In the genomic region with DNA sequence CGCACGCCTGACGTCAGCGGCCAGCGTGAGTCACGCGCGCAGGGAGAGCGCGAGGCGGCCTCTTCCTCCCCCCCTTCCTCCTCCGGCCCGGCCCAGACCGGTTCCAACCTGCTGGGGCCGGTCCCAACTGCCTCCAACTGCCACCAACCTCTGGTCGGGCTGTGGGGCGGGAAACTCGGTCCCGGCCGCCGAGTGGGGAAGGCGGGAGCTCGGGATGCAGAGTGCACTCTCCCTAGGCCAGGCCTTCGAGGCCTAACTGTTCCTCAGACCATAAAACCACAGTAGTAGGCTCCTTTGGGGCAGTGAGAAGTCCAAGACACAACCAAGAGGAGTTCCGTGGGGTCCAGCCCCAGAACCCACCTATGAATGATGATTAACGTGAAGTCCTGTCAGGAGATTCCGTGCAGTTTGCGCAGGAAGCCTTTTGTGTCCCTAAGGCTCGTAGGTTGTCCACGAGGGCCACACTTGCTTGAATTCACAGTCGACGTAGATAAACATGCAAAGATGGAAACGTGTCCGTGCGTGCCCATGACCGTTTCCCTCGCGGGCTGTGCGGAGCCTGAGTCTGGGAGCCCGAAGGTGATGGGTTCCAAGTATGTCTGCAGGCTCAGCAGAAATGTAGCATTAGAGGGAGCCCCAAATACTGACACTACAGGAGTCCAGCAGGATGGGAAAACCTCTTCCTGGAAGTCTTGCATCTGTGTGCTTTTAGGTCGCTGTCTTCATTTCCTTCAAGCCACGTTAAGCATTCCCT, we compare ENCODE assay signal across 1 cellular context.
A peak's percentile ranks its signal among the peaks of the same experiment; 100 is the strongest.
TF ChIP-seq lines count a peak whose summit lies in the region.

No MANE protein-coding gene starts in this region.

TF ChIP-seq in K562, 482 proteins besides CTCF, POLR2A, EP300 and RAD21 (continued from another document and continues in another):
- TF ChIP-seq CBFA2T2 (conservative IDR thresholded peaks at IDR 0.05) = no peak
- TF ChIP-seq ZEB2 (IDR thresholded peaks at IDR 0.05) = no peak
- TF ChIP-seq CBX5 (IDR thresholded peaks at IDR 0.05; ENCODE audit: borderline replicate concordance, low read depth) = no peak
- TF ChIP-seq, protein P1, sequence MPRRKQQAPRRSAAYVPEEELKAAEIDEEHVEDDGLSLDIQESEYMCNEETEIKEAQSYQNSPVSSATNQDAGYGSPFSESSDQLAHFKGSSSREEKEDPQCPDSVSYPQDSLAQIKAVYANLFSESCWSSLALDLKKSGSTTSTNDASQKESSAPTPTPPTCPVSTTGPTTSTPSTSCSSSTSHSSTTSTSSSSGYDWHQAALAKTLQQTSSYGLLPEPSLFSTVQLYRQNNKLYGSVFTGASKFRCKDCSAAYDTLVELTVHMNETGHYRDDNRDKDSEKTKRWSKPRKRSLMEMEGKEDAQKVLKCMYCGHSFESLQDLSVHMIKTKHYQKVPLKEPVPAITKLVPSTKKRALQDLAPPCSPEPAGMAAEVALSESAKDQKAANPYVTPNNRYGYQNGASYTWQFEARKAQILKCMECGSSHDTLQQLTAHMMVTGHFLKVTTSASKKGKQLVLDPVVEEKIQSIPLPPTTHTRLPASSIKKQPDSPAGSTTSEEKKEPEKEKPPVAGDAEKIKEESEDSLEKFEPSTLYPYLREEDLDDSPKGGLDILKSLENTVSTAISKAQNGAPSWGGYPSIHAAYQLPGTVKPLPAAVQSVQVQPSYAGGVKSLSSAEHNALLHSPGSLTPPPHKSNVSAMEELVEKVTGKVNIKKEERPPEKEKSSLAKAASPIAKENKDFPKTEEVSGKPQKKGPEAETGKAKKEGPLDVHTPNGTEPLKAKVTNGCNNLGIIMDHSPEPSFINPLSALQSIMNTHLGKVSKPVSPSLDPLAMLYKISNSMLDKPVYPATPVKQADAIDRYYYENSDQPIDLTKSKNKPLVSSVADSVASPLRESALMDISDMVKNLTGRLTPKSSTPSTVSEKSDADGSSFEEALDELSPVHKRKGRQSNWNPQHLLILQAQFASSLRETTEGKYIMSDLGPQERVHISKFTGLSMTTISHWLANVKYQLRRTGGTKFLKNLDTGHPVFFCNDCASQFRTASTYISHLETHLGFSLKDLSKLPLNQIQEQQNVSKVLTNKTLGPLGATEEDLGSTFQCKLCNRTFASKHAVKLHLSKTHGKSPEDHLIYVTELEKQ (CRISPR knock-in tag; IDR thresholded peaks at IDR 0.05) = peak; percentile 40; the same call in 1 of the 2 replicates
- no peak for TF ChIP-seq NR3C1 (CRISPR knock-in tag; IDR thresholded peaks at IDR 0.05)
- peak; percentile 64 for TF ChIP-seq PML (IDR thresholded peaks at IDR 0.05; ENCODE audit: low read length)
- TF ChIP-seq, protein P2, sequence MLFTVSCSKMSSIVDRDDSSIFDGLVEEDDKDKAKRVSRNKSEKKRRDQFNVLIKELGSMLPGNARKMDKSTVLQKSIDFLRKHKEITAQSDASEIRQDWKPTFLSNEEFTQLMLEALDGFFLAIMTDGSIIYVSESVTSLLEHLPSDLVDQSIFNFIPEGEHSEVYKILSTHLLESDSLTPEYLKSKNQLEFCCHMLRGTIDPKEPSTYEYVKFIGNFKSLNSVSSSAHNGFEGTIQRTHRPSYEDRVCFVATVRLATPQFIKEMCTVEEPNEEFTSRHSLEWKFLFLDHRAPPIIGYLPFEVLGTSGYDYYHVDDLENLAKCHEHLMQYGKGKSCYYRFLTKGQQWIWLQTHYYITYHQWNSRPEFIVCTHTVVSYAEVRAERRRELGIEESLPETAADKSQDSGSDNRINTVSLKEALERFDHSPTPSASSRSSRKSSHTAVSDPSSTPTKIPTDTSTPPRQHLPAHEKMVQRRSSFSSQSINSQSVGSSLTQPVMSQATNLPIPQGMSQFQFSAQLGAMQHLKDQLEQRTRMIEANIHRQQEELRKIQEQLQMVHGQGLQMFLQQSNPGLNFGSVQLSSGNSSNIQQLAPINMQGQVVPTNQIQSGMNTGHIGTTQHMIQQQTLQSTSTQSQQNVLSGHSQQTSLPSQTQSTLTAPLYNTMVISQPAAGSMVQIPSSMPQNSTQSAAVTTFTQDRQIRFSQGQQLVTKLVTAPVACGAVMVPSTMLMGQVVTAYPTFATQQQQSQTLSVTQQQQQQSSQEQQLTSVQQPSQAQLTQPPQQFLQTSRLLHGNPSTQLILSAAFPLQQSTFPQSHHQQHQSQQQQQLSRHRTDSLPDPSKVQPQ (CRISPR knock-in tag; IDR thresholded peaks at IDR 0.05; ENCODE audit: borderline replicate concordance) = 0 out of 2 replicates have a peak, but pooled peaks have one; percentile 29
- TF ChIP-seq CHD7 (IDR thresholded peaks at IDR 0.05; ENCODE audit: low read depth, low read length) = no peak
- TF ChIP-seq ARID3B (CRISPR knock-in tag; IDR thresholded peaks at IDR 0.05; ENCODE audit: borderline replicate concordance) = peak; percentile 25; the same call in 1 of the 2 replicates
- no peak for TF ChIP-seq NUFIP1 (IDR thresholded peaks at IDR 0.05; ENCODE audit: partially characterized antibody)
- TF ChIP-seq NR2F6 (CRISPR knock-in tag; IDR thresholded peaks at IDR 0.05) = 0 out of 2 replicates have a peak, but pooled peaks have one; percentile 27
- TF ChIP-seq ZNF740 (CRISPR knock-in tag; IDR thresholded peaks at IDR 0.05) = no peak; the same call in 1 of the 2 replicates
- TF ChIP-seq ZNF740 (tag; IDR thresholded peaks at IDR 0.05) = peak; percentile 68 to 91
- TF ChIP-seq, protein P3, sequence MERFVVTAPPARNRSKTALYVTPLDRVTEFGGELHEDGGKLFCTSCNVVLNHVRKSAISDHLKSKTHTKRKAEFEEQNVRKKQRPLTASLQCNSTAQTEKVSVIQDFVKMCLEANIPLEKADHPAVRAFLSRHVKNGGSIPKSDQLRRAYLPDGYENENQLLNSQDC (CRISPR knock-in tag; IDR thresholded peaks at IDR 0.05) = peak; percentile 73; the same call in 1 of the 2 replicates
- TF ChIP-seq GABPA (tag; conservative IDR thresholded peaks at IDR 0.05; ENCODE audit: low read depth) = peak; percentile 52; the same call in 1 of the 2 replicates
- TF ChIP-seq MCM3 (IDR thresholded peaks at IDR 0.05) = no peak
- peak; percentile 84; the same call in 1 of the 2 replicates for TF ChIP-seq CBX1 (IDR thresholded peaks at IDR 0.05; ENCODE audit: low read depth)
- no peak for TF ChIP-seq ZSCAN29 (IDR thresholded peaks at IDR 0.05)
- peak; percentile 44; the same call in 1 of the 2 replicates for TF ChIP-seq TFE3 (CRISPR knock-in tag; IDR thresholded peaks at IDR 0.05)
- no peak for TF ChIP-seq ZNF445 (CRISPR knock-in tag; IDR thresholded peaks at IDR 0.05; ENCODE audit: low read depth)
- peak; percentile 61 for TF ChIP-seq MAFG (tag; conservative IDR thresholded peaks at IDR 0.05)
- peak; percentile 91 for TF ChIP-seq JUND (IDR thresholded peaks at IDR 0.05; ENCODE audit: borderline replicate concordance, low read depth, low read length)
- TF ChIP-seq JUND (tag; IDR thresholded peaks at IDR 0.05; ENCODE audit: borderline replicate concordance, low read depth, low read length) = peak; percentile 86; the same call in 2 of the 3 replicates
- TF ChIP-seq ELK3 (CRISPR knock-in tag; IDR thresholded peaks at IDR 0.05) = no peak
- TF ChIP-seq ZNF79 (CRISPR knock-in tag; IDR thresholded peaks at IDR 0.05; ENCODE audit: low read depth) = peak; percentile 5; the same call in 1 of the 2 replicates
- TF ChIP-seq SMARCA4 (IDR thresholded peaks at IDR 0.05) = peak; percentile 90
